Comparison of ENCODE assay signal across 9 cellular contexts in genomic region chr6:125357515-125358256, GRCh38. TPM values are rescaled to one million over a fixed set of nuclear protein-coding genes. Genes with fewer than 3 reads are reported as not detected.
DNase-seq lines count a peak whose midpoint lies in the region; ATAC-seq and TF ChIP-seq lines count a peak whose summit lies in the region.
"Had no signal": no experiment of that assay in that cellular context is flagged by ENCODE, and none has a peak within 500 bp of the region (broad histone marks: within the 10 kb centered on the region; RNA-seq: fewer than 3 reads in every experiment).

No MANE protein-coding gene starts in this region.

- no peaks in the 10 kb centered on the region for H3K9me3 Mint-ChIP-seq in endothelial cell (ENCODE audit: unreplicated experiment)

- H3K4me3 ChIP-seq in GM12865 (ENCODE audit: low read depth, low read length) = no peak overlapping the region

- H3K4me1 Mint-ChIP-seq in endothelial cell (ENCODE audit: unreplicated experiment) = peaks cover 38% of the 10 kb centered on the region

- intact Hi-C loops in left cardiac atrium (cut with DNase I) = no loop called here

- ATAC-seq in GM21367 (IDR thresholded peaks at IDR 0.05; ENCODE audit: unreplicated experiment) (peak; percentile 61), HG03520 (IDR thresholded peaks at IDR 0.05; ENCODE audit: unreplicated experiment) (peak; percentile 67), left cardiac atrium (peak; percentile 27 to 55)

- TF ChIP-seq CTCF in GM12865 (IDR thresholded peaks at IDR 0.05; ENCODE audit: insufficient read depth, low read depth, low read length, missing control alignments) (no peak), endothelial cell (IDR thresholded peaks at IDR 0.05; ENCODE audit: unreplicated experiment) (no peak), GM13977 (IDR thresholded peaks at IDR 0.05; ENCODE audit: extremely low read depth, insufficient read depth, missing control alignments) (no peak)

- in situ Hi-C loops in ACHN (cut with HindIII; ENCODE audit: low pct_ligation_motif_present, low pct_unique_long_range_greater_than_20kb, low sequenced_read_pairs) (no loop called here), GM13977 (cut with MboI; ENCODE audit: low pct_unique_long_range_greater_than_20kb, low sequenced_read_pairs, unreplicated experiment) (no loop called here)

- H3K27me3 Mint-ChIP-seq in endothelial cell (ENCODE audit: unreplicated experiment) = peaks cover 4% of the 10 kb centered on the region

- no peak overlapping the region for H3K27ac Mint-ChIP-seq in endothelial cell (ENCODE audit: unreplicated experiment)

- DNase-seq in GM12865 (ENCODE audit: low read depth) (peak; percentile 9), left cardiac atrium (no peak), NCI-H510A (lab: John Stamatoyannopoulos, UW) (no peak), ACHN (no peak), endothelial cell (ENCODE audit: low spot score) (no peak), GM13977 (ENCODE audit: low spot score) (no peak)
- DNase-seq: NCI-H1436 had no signal

- H3K36me3 Mint-ChIP-seq in endothelial cell (ENCODE audit: low read depth, unreplicated experiment) = no peaks in the 10 kb centered on the region

- no peak overlapping the region for H3K4me3 Mint-ChIP-seq in endothelial cell (ENCODE audit: unreplicated experiment)

RNA-seq across cellular contexts. Expression of gene HDDC2, which starts 55.9 kb away (rescaled TPM):
- 10 to 100 TPM; 78.1 to 80.3 TPM for total RNA-seq in left cardiac atrium
- total RNA-seq in endothelial cell (ENCODE audit: unreplicated experiment) = 18.4 TPM
